In the genomic region with DNA sequence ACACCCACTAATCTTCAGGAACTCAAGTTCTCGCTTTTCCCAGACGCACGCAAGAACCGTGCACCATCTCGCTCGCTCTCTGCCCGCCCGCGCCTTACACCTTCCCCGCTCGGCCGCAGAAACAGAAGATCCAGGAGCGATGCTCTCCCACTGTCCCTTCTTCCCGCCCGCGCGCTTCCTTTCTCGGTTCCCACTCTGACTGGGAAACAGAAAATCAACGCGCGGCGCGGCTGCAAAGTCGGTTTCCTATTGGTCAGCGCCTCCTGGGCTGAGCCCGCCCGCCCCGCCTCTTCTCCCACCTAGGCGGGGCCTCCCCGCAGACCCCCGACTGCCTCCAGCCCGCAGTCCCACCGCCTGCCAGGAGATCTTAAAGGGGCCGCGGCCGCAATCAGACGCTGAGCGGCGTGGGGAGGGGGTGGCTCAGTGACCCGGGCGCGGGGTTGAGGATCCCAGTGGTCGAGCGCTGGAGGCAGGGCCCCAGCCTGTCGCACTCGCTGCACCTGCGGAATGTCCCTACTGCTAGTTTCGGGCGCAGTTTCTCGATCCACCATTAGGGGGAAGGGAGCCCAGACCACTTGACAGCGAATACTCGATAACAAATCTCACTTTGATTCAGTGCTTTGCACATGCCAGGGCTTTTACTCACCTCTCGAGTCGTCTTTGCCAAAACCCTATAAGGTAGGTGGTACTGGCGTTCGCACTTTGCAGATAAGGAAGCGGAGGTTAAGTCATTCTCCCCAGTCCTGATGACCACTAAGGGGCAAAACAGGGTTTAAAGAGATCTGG, we compare ENCODE assay signal across 8 cellular contexts. TPM values are rescaled to one million over a fixed set of nuclear protein-coding genes. Genes with fewer than 3 reads are reported as not detected.
DNase-seq lines count a peak whose midpoint lies in the region; ATAC-seq and TF ChIP-seq lines count a peak whose summit lies in the region.

No MANE protein-coding gene starts in this region.

- H3K4me3 ChIP-seq in HAP-1, result peak overlapping the region; percentile 61
- peak overlapping the region; percentile 73 for H3K4me3 ChIP-seq in MM.1S (ENCODE audit: low read length)
- H3K4me3 ChIP-seq in gastroesophageal sphincter, result peak overlapping the region; percentile 54 to 94
- H3K4me3 ChIP-seq in neutrophil (ENCODE audit: low read depth in 1 of 2, low read length in 1 of 2), result peak overlapping the region; percentile 66 to 81

- peaks cover 2% of the 10 kb centered on the region; the same call in 1 of the 2 replicates for H3K4me1 ChIP-seq in HAP-1
- peaks cover 9% of the 10 kb centered on the region; the same call in 1 of the 2 replicates for H3K4me1 ChIP-seq in MM.1S (ENCODE audit: low read length)
- peaks cover 0 to 32% (median 10%) of the 10 kb centered on the region in 3 donors for H3K4me1 ChIP-seq in gastroesophageal sphincter
- peaks cover 17 to 25% of the 10 kb centered on the region in 2 experiments for H3K4me1 ChIP-seq in neutrophil (ENCODE audit: control insufficient read depth in 1 of 2, insufficient read depth in 1 of 2, low read depth in 1 of 2, low read length in 1 of 2)

- no peak for TF ChIP-seq EP300 in gastroesophageal sphincter (IDR thresholded peaks at IDR 0.05)

- WGBS in gastroesophageal sphincter (ENCODE audit: low coverage in 1 of 2), 2 donors, result 0 to 1% methylated on average over 3 to 14 of the region's 57 CpGs

- H3K27ac ChIP-seq in MM.1S (ENCODE audit: low read length) (peak overlapping the region; percentile 81; the same call in 1 of the 2 replicates), gastroesophageal sphincter (peak overlapping the region; percentile 75 to 94 (median 91)), neutrophil (peak overlapping the region; percentile 42)

- TF ChIP-seq CTCF in MM.1S (IDR thresholded peaks at IDR 0.05; ENCODE audit: low read length) (peak; percentile 84), gastroesophageal sphincter (IDR thresholded peaks at IDR 0.05) (peak in 3 of 4 experiments; percentile 71 to 74 (median 73)), neutrophil (IDR thresholded peaks at IDR 0.05) (peak; percentile 46)

- peak overlapping the region; percentile 78 for H3K9ac ChIP-seq in MM.1S (ENCODE audit: low read length)

- DNase-seq in GDM1 (lab: John Stamatoyannopoulos, UW), result peak; percentile 95
- DNase-seq in HAP-1 (ENCODE audit: low spot score in 2 of 2), result peak; percentile 95 to 99
- peak; percentile 99 for DNase-seq in MM.1S
- DNase-seq in SIG-M5 (lab: John Stamatoyannopoulos, UW), result peak; percentile 86
- peak; percentile 90 to 94 (median 92) for DNase-seq in activated naive CD4-positive, alpha-beta T cell (lab: John Stamatoyannopoulos, UW)
- DNase-seq in superior temporal gyrus (ENCODE audit: extremely low spot score), result peak; percentile 99

- H4K20me1 ChIP-seq in MM.1S (ENCODE audit: insufficient read depth, low read length), result no peaks in the 10 kb centered on the region

- in situ Hi-C loops in HAP-1 (cut with MboI; ENCODE audit: low sequenced_read_pairs), result no loop called here

- no peaks in the 10 kb centered on the region for H3K9me2 ChIP-seq in MM.1S (replicated peaks; ENCODE audit: insufficient read depth, low read length)

- H3F3A ChIP-seq in MM.1S (ENCODE audit: insufficient read depth, low read length), result peaks cover 10% of the 10 kb centered on the region

- peaks cover 5% of the 10 kb centered on the region; the same call in 1 of the 2 replicates for H3K79me2 ChIP-seq in MM.1S (ENCODE audit: low read length)

- H3K27me3 ChIP-seq in HAP-1 (ENCODE audit: low read depth), result no peaks in the 10 kb centered on the region
- no peaks in the 10 kb centered on the region for H3K27me3 ChIP-seq in MM.1S (replicated peaks; ENCODE audit: insufficient read depth, low read length)
- H3K27me3 ChIP-seq in gastroesophageal sphincter, result peaks cover 27% of the 10 kb centered on the region
- peaks cover 85% of the 10 kb centered on the region for H3K27me3 ChIP-seq in neutrophil

- H3K9me3 ChIP-seq in HAP-1 (no peaks in the 10 kb centered on the region), MM.1S (replicated peaks; ENCODE audit: insufficient read depth, low read length) (no peaks in the 10 kb centered on the region), gastroesophageal sphincter (no peaks in the 10 kb centered on the region), neutrophil (no peaks in the 10 kb centered on the region)

- H3K4me2 ChIP-seq in MM.1S (ENCODE audit: low read depth, low read length), result peak overlapping the region; percentile 84

- H2AFZ ChIP-seq in MM.1S (ENCODE audit: low read length), result peak overlapping the region; percentile 82

- no peak for TF ChIP-seq POLR2A in gastroesophageal sphincter (IDR thresholded peaks at IDR 0.05)

- peak; percentile 95 for ATAC-seq in gastroesophageal sphincter

- H3K36me3 ChIP-seq in HAP-1 (replicated peaks), result peaks cover 15% of the 10 kb centered on the region
- no peaks in the 10 kb centered on the region for H3K36me3 ChIP-seq in MM.1S (replicated peaks; ENCODE audit: insufficient read depth, low read length)
- H3K36me3 ChIP-seq in gastroesophageal sphincter, result peaks cover 0 to 22% of the 10 kb centered on the region in 2 donors
- no peaks in the 10 kb centered on the region for H3K36me3 ChIP-seq in neutrophil

RNA-seq across cellular contexts. Expression of gene SLC25A23, which starts 0.7 kb away (rescaled TPM):
- total RNA-seq in gastroesophageal sphincter, result 100 to 1,000 TPM; 111 to 328 (median 240) TPM

RNA-seq across cellular contexts. Expression of gene CRB3, which starts 3.8 kb away (rescaled TPM):
- 1 to 10 TPM in 2 of 4 donors, under 1 TPM in 1, not detected in 1; 0.85 to 6.2 (median 1.6) TPM for total RNA-seq in gastroesophageal sphincter

RNA-seq across cellular contexts. Expression of gene DENND1C, which starts 21.3 kb away (rescaled TPM):
- total RNA-seq in gastroesophageal sphincter, result 1 to 10 TPM in 3 of 4 donors, under 1 TPM in 1; 0.57 to 6.1 (median 1.5) TPM

RNA-seq across cellular contexts. Expression of gene SLC25A41, which starts 26.7 kb away (rescaled TPM):
- total RNA-seq in gastroesophageal sphincter, result 1 to 10 TPM in 1 of 4 donors, under 1 TPM in 1, not detected in 2; 0.27 to 1.3 TPM

RNA-seq across cellular contexts. Expression of gene KHSRP, which starts 35.7 kb away (rescaled TPM):
- total RNA-seq in gastroesophageal sphincter, result 100 to 1,000 TPM; 102 to 218 (median 126) TPM

Comparison
In these comparisons a context has a peak if more than half of its experiments do, and no peak if none do; other contexts are left out.
1. Peak in every context shown above with its lines: DNase-seq, ATAC-seq, H3K4me3 ChIP-seq and H3K27ac ChIP-seq.